21 cellular contexts compared by ENCODE assay signal in genomic region chr5:165055476-165055875, GRCh38.
"Had no signal": no experiment of that assay in that cellular context is flagged by ENCODE, and none has a peak within 500 bp of the region (broad histone marks: within the 10 kb centered on the region; RNA-seq: fewer than 3 reads in every experiment).

No MANE protein-coding gene starts in this region.

- H2AFZ ChIP-seq: neural progenitor cell had no signal

- H3K4me3 ChIP-seq: lung, neural progenitor cell, thoracic aorta had no signal

- ATAC-seq: activated CD8-positive, alpha-beta T cell treated with anti-CD3 and anti-CD28 coated beads, Interleukin-2, amount 10 ng/mL, durations not matched to agents 7 days and 5 days; activated naive CD8-positive, alpha-beta T cell treated with anti-CD3 and anti-CD28 coated beads, Interleukin-2, amount 50 U/mL, for 24 hours; foreskin keratinocyte; left lobe of liver; naive thymus-derived CD4-positive, alpha-beta T cell; stimulated activated naive B cell treated with anti-CD40 and anti-IgM and Interleukin-4, amounts not matched to agents 10 μg/mL and 1 μg/mL and 100 μg/mL, for 72 hours had no signal

- H3K27me3 ChIP-seq: foreskin keratinocyte, neural progenitor cell had no signal

- H3K4me1 ChIP-seq: foreskin keratinocyte, neural progenitor cell had no signal

- H3K4me2 ChIP-seq: neural progenitor cell had no signal

- H3K9me3 ChIP-seq: thoracic aorta had no signal

- H3K36me3 ChIP-seq: neural progenitor cell, thoracic aorta had no signal

- H3K27ac ChIP-seq: foreskin keratinocyte, neural progenitor cell, thoracic aorta had no signal

- DNase-seq: activated CD4-positive, alpha-beta T cell treated with anti-CD3 and anti-CD28 coated beads for 1 hour; activated CD4-positive, alpha-beta T cell treated with anti-CD3 and anti-CD28 coated beads, Interleukin-2, amount 50 U/mL, for 1 hour; activated CD8-positive, alpha-beta T cell treated with anti-CD3 and anti-CD28 coated beads, Interleukin-2, amount 10 ng/mL, durations not matched to agents 7 days and 5 days; activated gamma-delta T cell; activated naive CD4-positive, alpha-beta T cell treated with anti-CD3 and anti-CD28 coated beads, Interleukin-2, amount 50 U/mL, for 16 hours; activated naive CD8-positive, alpha-beta T cell treated with anti-CD3 and anti-CD28 coated beads, Interleukin-2, amount 50 U/mL, for 24 hours; anterior cingulate cortex; central memory CD4-positive, alpha-beta T cell; dermis blood vessel endothelial cell; effector CD8-positive, alpha-beta T cell; erythroblast; foreskin keratinocyte; naive thymus-derived CD4-positive, alpha-beta T cell; retina; stimulated activated CD4-positive, alpha-beta T cell treated with anti-CD3 and anti-CD28 coated beads, Interleukin-2, amount 100 ng/mL, for 48 hours; stimulated activated CD8-positive, alpha-beta memory T cell treated with anti-CD3 and anti-CD28 coated beads, Interleukin-4, amount 100 ng/mL, for 48 hours; stimulated activated naive B cell treated with anti-CD40 and anti-IgM and Interleukin-4, amounts not matched to agents 10 μg/mL and 1 μg/mL and 100 μg/mL, for 72 hours had no signal
